In the genomic region with DNA sequence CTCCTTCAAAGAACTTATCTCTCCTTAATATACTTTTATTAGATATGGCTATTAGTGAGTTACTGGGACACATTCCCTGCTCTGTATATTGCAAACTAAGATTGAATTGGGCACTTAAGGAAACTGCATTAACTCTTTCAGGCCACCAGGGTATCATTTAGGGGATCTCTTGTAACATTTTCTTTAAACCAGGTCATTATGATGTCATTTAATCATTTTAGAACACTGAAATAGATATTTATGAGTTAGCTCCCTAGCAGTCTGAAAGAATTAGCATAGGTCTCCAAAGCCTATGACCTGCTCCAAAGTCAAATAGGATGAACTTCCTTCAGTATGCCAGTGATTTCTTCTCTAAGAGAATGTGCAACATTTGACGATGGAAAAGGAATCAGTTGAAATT, we compare ENCODE assay signal across 13 cellular contexts.
"Had no signal": no experiment of that assay in that cellular context is flagged by ENCODE, and none has a peak within 500 bp of the region (broad histone marks: within the 10 kb centered on the region; RNA-seq: fewer than 3 reads in every experiment).

No MANE protein-coding gene starts in this region.

- H3K27ac Mint-ChIP-seq: activated B cell treated with CpG ODN at 0.5 μM for 24 hours; activated CD4-positive, alpha-beta T cell treated with anti-CD3 and anti-CD28 coated beads, Interleukin-2, amount 10 ng/mL, durations not matched to agents 7 days and 5 days; activated naive CD4-positive, alpha-beta T cell treated with anti-CD3 and anti-CD28 coated beads for 36 hours; dendritic cell treated with granulocyte-macrophage colony-stimulating factor and Interleukin-4, amounts not matched to agents 40 ng/mL and 50 ng/mL, for 4 days; memory B cell; natural killer cell treated with Interleukin-12 subunit alpha and Interleukin-12 subunit beta and Interleukin-15 and Interleukin-18, amount 100 ng/mL, for 72 hours; T-helper 17 cell had no signal

- ATAC-seq: natural killer cell treated with Interleukin-12 subunit alpha and Interleukin-12 subunit beta and Interleukin-15 and Interleukin-18, amount 100 ng/mL, for 72 hours; T-helper 17 cell had no signal

- H3K4me1 ChIP-seq: tibial nerve had no signal

- H3K36me3 Mint-ChIP-seq: memory B cell; natural killer cell treated with Interleukin-12 subunit alpha and Interleukin-12 subunit beta and Interleukin-15 and Interleukin-18, amount 100 ng/mL, for 72 hours had no signal

- H3K27me3 Mint-ChIP-seq: activated B cell treated with CpG ODN at 0.5 μM for 24 hours; activated CD4-positive, alpha-beta T cell treated with anti-CD3 and anti-CD28 coated beads, Interleukin-2, amount 10 ng/mL, durations not matched to agents 7 days and 5 days; central memory CD8-positive, alpha-beta T cell; dendritic cell treated with granulocyte-macrophage colony-stimulating factor and Interleukin-4, amounts not matched to agents 40 ng/mL and 50 ng/mL, for 4 days; memory B cell; natural killer cell treated with Interleukin-12 subunit alpha and Interleukin-12 subunit beta and Interleukin-15 and Interleukin-18, amount 100 ng/mL, for 72 hours; T-helper 17 cell had no signal

- H3K9me3 Mint-ChIP-seq: activated CD4-positive, alpha-beta T cell treated with anti-CD3 and anti-CD28 coated beads, Interleukin-2, amount 10 ng/mL, durations not matched to agents 7 days and 5 days; dendritic cell treated with granulocyte-macrophage colony-stimulating factor and Interleukin-4, amounts not matched to agents 40 ng/mL and 50 ng/mL, for 4 days had no signal

- H3K27ac ChIP-seq: ovary, skin epidermis, tibial nerve had no signal

- H3K9me3 ChIP-seq: ovary, tibial nerve had no signal

- H3K4me1 Mint-ChIP-seq: activated B cell treated with CpG ODN at 0.5 μM for 24 hours; activated CD4-positive, alpha-beta T cell treated with anti-CD3 and anti-CD28 coated beads, Interleukin-2, amount 10 ng/mL, durations not matched to agents 7 days and 5 days; central memory CD8-positive, alpha-beta T cell; memory B cell; T-helper 17 cell had no signal

- DNase-seq: activated B cell treated with CpG ODN at 0.5 μM for 24 hours; activated CD4-positive, alpha-beta T cell treated with anti-CD3 and anti-CD28 coated beads, Interleukin-2, amount 10 ng/mL, durations not matched to agents 7 days and 5 days; activated CD8-positive, alpha-beta memory T cell treated with anti-CD3 and anti-CD28 coated beads for 24 hours; activated naive CD4-positive, alpha-beta T cell treated with anti-CD3 and anti-CD28 coated beads for 36 hours; head of caudate nucleus; ovary; T-helper 17 cell had no signal

- H3K4me3 Mint-ChIP-seq: activated B cell treated with CpG ODN at 0.5 μM for 24 hours; activated CD4-positive, alpha-beta T cell treated with anti-CD3 and anti-CD28 coated beads, Interleukin-2, amount 10 ng/mL, durations not matched to agents 7 days and 5 days; activated naive CD4-positive, alpha-beta T cell treated with anti-CD3 and anti-CD28 coated beads for 36 hours; central memory CD8-positive, alpha-beta T cell; dendritic cell treated with granulocyte-macrophage colony-stimulating factor and Interleukin-4, amounts not matched to agents 40 ng/mL and 50 ng/mL, for 4 days; memory B cell; natural killer cell treated with Interleukin-12 subunit alpha and Interleukin-12 subunit beta and Interleukin-15 and Interleukin-18, amount 100 ng/mL, for 72 hours; T-helper 17 cell had no signal

- H3K36me3 ChIP-seq: ovary, tibial nerve had no signal

- H3K4me3 ChIP-seq: ovary, skin epidermis, tibial nerve had no signal

- H3K27me3 ChIP-seq: ovary, tibial nerve had no signal
